Comparison of ENCODE assay signal across 8 cellular contexts in the genomic region with DNA sequence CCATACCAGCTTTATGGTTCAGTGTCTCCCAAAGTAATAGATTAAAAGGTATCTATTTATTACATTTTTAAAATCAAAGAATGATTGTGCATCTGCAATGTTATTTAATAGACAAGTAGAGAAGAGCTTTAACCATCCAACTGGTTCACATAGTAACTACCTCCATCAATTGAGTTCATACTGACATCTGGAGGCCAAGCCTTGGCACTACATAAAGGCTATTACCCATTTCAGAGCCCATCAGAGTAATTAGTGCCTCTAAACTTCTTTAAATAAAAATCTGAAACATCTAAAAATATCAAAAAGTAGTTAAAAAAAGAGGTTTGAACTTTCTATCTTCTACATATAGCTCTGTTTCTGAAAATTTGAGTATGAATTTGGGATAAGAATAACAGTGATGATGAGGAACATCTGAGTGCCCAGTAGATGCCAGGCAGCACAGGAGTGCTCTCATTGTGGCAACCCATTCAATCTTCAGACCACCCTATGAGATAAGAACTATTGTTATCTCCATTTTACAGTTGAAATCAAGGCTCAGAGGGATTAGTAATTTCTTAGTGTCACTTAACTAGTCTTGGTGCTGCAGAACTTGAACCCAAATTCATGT.
DNase-seq lines count a peak whose midpoint lies in the region; ATAC-seq and TF ChIP-seq lines count a peak whose summit lies in the region.

No MANE protein-coding gene starts in this region.

- H3K27me3 ChIP-seq in trophoblast cell (ENCODE audit: insufficient read depth, low read length) = no peaks in the 10 kb centered on the region

- no peak overlapping the region for H2AK5ac ChIP-seq in trophoblast cell (ENCODE audit: low read length)

- no peak overlapping the region for H3K9ac ChIP-seq in trophoblast cell (ENCODE audit: low read length)

- DNase-seq in A172 (ENCODE audit: low spot score) = peak; percentile 18
- DNase-seq in GDM1 (lab: John Stamatoyannopoulos, UW) = peak; percentile 29
- DNase-seq in NCI-H1694 treated with DMSO at 0.1 percent for 48 hours (lab: John Stamatoyannopoulos, UW) = peak; percentile 70
- peak; percentile 4 to 15 for DNase-seq in activated CD4-positive, alpha-beta T cell treated with anti-CD3 and anti-CD28 coated beads for 4 hours
- DNase-seq in foreskin fibroblast = peak; percentile 48 to 78
- peak; percentile 44 to 75 for DNase-seq in trophoblast cell

- no peak overlapping the region for H4K8ac ChIP-seq in trophoblast cell (ENCODE audit: low read depth, low read length)

- no peak overlapping the region for H3K23ac ChIP-seq in trophoblast cell (ENCODE audit: low read length)

- H4K91ac ChIP-seq in trophoblast cell (ENCODE audit: low read depth, low read length) = no peak overlapping the region

- no peaks in the 10 kb centered on the region for H3K36me3 ChIP-seq in trophoblast cell (ENCODE audit: control insufficient read depth in 1 of 2, insufficient read depth in 2 of 2, low read length in 2 of 2)

- no peak overlapping the region for H3K27ac ChIP-seq in trophoblast cell (ENCODE audit: low read depth, low read length)

- H2BK5ac ChIP-seq in trophoblast cell (ENCODE audit: low read depth, low read length, poor library complexity) = no peak overlapping the region

- no peak overlapping the region for H3K4me3 ChIP-seq in foreskin fibroblast (ENCODE audit: low read depth in 1 of 2, low read length in 2 of 2)
- H3K4me3 ChIP-seq in trophoblast cell (ENCODE audit: low read depth, low read length) = no peak overlapping the region

- ATAC-seq in HG02642 (IDR thresholded peaks at IDR 0.05; ENCODE audit: poor library complexity, unreplicated experiment) (peak; percentile 74), HG02852 (IDR thresholded peaks at IDR 0.05; ENCODE audit: unreplicated experiment) (no peak)

- H3K4me1 ChIP-seq in trophoblast cell (ENCODE audit: control insufficient read depth in 1 of 2, insufficient read depth in 2 of 2, low read length in 2 of 2) = no peaks in the 10 kb centered on the region

- no peak overlapping the region for H4K12ac ChIP-seq in trophoblast cell (ENCODE audit: low read depth, low read length)

- H3K18ac ChIP-seq in trophoblast cell (ENCODE audit: low read length) = no peak overlapping the region

- no peaks in the 10 kb centered on the region for H3K9me3 ChIP-seq in trophoblast cell (ENCODE audit: insufficient read depth, low read depth, low read length)

- no peak overlapping the region for H3K4ac ChIP-seq in trophoblast cell (ENCODE audit: low read depth, low read length)

- TF ChIP-seq CTCF in foreskin fibroblast (IDR thresholded peaks at IDR 0.05; ENCODE audit: low read depth, low read length) = peak; percentile 82

- no peaks in the 10 kb centered on the region for H3K79me1 ChIP-seq in trophoblast cell (ENCODE audit: low read length)

- H2BK12ac ChIP-seq in trophoblast cell (ENCODE audit: low read length) = no peak overlapping the region

- no peak overlapping the region for H3K14ac ChIP-seq in trophoblast cell (ENCODE audit: low read length)

- no peaks in the 10 kb centered on the region for H3K79me2 ChIP-seq in trophoblast cell (ENCODE audit: control insufficient read depth, insufficient read depth, low read length, poor library complexity)

- no peak overlapping the region for H3K4me2 ChIP-seq in trophoblast cell (ENCODE audit: low read length)

- H2BK120ac ChIP-seq in trophoblast cell (ENCODE audit: insufficient read depth, low read length, poor library complexity) = no peak overlapping the region

- no peak overlapping the region for H2AFZ ChIP-seq in trophoblast cell (ENCODE audit: insufficient read depth, low read length, poor library complexity)

Comparison
In these comparisons a context has a peak if more than half of its experiments do, and no peak if none do; other contexts are left out.
1. DNase-seq: peak in every context shown above with its lines; median percentile 70 in NCI-H1694 treated with DMSO at 0.1 percent for 48 hours; 63 in foreskin fibroblast; 60 in trophoblast cell; 29 in GDM1; 18 in A172; 10 in activated CD4-positive, alpha-beta T cell treated with anti-CD3 and anti-CD28 coated beads for 4 hours.